29 cellular contexts compared by ENCODE assay signal in genomic region chr1:118145736-118146135, GRCh38. TPM values are rescaled to one million over a fixed set of nuclear protein-coding genes. Genes with fewer than 3 reads are reported as not detected.
"Had no signal": no experiment of that assay in that cellular context is flagged by ENCODE, and none has a peak within 500 bp of the region (broad histone marks: within the 10 kb centered on the region; RNA-seq: fewer than 3 reads in every experiment).

No MANE protein-coding gene starts in this region.

- H3K27ac ChIP-seq: dorsolateral prefrontal cortex, epithelial cell of prostate, foreskin keratinocyte, gastroesophageal sphincter, heart left ventricle, hepatocyte, left lung, prostate gland, right atrium auricular region, stomach, thyroid gland had no signal

- DNase-seq: dorsolateral prefrontal cortex; effector CD4-positive, alpha-beta T cell; foreskin keratinocyte; heart left ventricle; left cardiac atrium; left lung; mesendoderm; midbrain; naive thymus-derived CD4-positive, alpha-beta T cell; nephron progenitor cell; nucleus accumbens; stimulated activated CD4-positive, alpha-beta T cell treated with anti-CD3 and anti-CD28 coated beads, Interleukin-12 subunit alpha, Interleukin-12 subunit beta, amount 100 ng/mL, for 4 hours; stimulated activated CD4-positive, alpha-beta T cell treated with anti-CD3 and anti-CD28 coated beads, Interleukin-2, amount 100 ng/mL, for 24 hours; stimulated activated CD4-positive, alpha-beta T cell treated with anti-CD3 and anti-CD28 coated beads, Interleukin-4, amount 100 ng/mL, for 24 hours; stimulated activated naive CD4-positive, alpha-beta T cell treated with Interleukin-2 at 50 U/mL for 16 hours; stomach; thyroid gland had no signal

- ATAC-seq: esophagus mucosa; foreskin keratinocyte; gastroesophageal sphincter; heart left ventricle; left cardiac atrium; left lung; naive thymus-derived CD4-positive, alpha-beta T cell; sciatic nerve; stimulated activated effector memory CD8-positive, alpha-beta T cell treated with anti-CD3 and anti-CD28 coated beads, Interleukin-12 subunit alpha, Interleukin-12 subunit beta, amount 100 ng/mL, for 72 hours had no signal

- H3K79me2 ChIP-seq: hepatocyte had no signal

- H3K9me3 ChIP-seq: gastroesophageal sphincter, heart left ventricle, left lung, prostate gland, right atrium auricular region, stomach, thyroid gland had no signal

- H2AFZ ChIP-seq: hepatocyte had no signal

- FAIRE-seq: colon had no signal

- H3K4me1 ChIP-seq: foreskin keratinocyte, gastroesophageal sphincter, left lung, prostate gland, right atrium auricular region, stomach had no signal

- H3K4me2 ChIP-seq: hepatocyte, smooth muscle cell had no signal

- H3K4me3 ChIP-seq: dorsolateral prefrontal cortex, gastroesophageal sphincter, heart left ventricle, hepatocyte, left lung, prostate gland, right atrium auricular region, smooth muscle cell, stomach, thyroid gland had no signal

- H3K27me3 ChIP-seq: foreskin keratinocyte, gastroesophageal sphincter, heart left ventricle, hepatocyte, left lung, right atrium auricular region, stomach, thyroid gland had no signal

- H3K36me3 ChIP-seq: gastroesophageal sphincter, heart left ventricle, left lung, prostate gland, right atrium auricular region, stomach, thyroid gland had no signal

RNA-seq across cellular contexts. Expression of gene SPAG17, which starts 39.3 kb away (rescaled TPM):
- total RNA-seq: lung microvascular endothelial cell; naive thymus-derived CD4-positive, alpha-beta T cell; osteocyte had no signal
- polyA plus RNA-seq: heart left ventricle; naive thymus-derived CD4-positive, alpha-beta T cell had no signal
